ENCODE assay signal across 27 cellular contexts in the genomic region with DNA sequence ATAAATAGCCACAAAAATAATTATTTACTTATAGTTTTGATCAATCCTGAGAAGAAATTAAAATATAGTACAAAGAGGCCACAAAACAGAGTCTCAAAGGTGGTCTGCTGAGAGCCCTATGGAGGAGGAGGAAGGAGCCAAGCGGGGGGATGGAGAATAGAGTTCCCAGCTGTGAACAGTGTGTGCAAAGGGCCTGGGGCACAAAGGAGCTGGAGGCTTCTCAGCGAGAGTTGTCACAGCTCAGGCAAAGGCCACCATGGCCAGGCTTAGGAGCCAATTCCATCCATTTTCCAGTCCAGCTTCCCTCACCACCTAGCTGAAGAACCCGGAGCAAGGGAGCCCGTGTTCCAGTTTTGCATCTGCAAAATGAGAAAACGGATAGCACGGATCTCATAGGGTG. TPM values are rescaled to one million over a fixed set of nuclear protein-coding genes. Genes with fewer than 3 reads are reported as not detected.
"Had no signal": no experiment of that assay in that cellular context is flagged by ENCODE, and none has a peak within 500 bp of the region (broad histone marks: within the 10 kb centered on the region; RNA-seq: fewer than 3 reads in every experiment).

No MANE protein-coding gene starts in this region.

- H3K4me1 ChIP-seq: psoas muscle had no signal

- H3K79me2 ChIP-seq: parathyroid adenoma had no signal

- H3K27ac ChIP-seq: parathyroid adenoma, psoas muscle, right lobe of liver, sigmoid colon, stomach, thoracic aorta, thyroid gland, tibial nerve, upper lobe of left lung, vagina had no signal

- H3K36me3 Mint-ChIP-seq: natural killer cell; stimulated activated naive B cell treated with anti-CD40 and anti-IgM and Interleukin-4, amounts not matched to agents 10 μg/mL and 1 μg/mL and 100 μg/mL, for 72 hours had no signal

- H2AFZ ChIP-seq: parathyroid adenoma had no signal

- FAIRE-seq: small intestine, urothelium cell line had no signal

- H3K9me3 ChIP-seq: ovary, psoas muscle, right lobe of liver, sigmoid colon, stomach, thoracic aorta, thyroid gland, tibial nerve, upper lobe of left lung, vagina had no signal

- ATAC-seq: natural killer cell; psoas muscle; right cardiac atrium; right lobe of liver; stimulated activated effector memory CD8-positive, alpha-beta T cell treated with anti-CD3 and anti-CD28 coated beads, Interleukin-12 subunit alpha, Interleukin-12 subunit beta, amount 100 ng/mL, for 72 hours; stimulated activated naive B cell treated with anti-CD40 and anti-IgM and Interleukin-4, amounts not matched to agents 10 μg/mL and 1 μg/mL and 100 μg/mL, for 72 hours had no signal

- H3K9me3 Mint-ChIP-seq: natural killer cell; nephron; stimulated activated effector memory CD8-positive, alpha-beta T cell treated with anti-CD3 and anti-CD28 coated beads, Interleukin-12 subunit alpha, Interleukin-12 subunit beta, amount 100 ng/mL, for 72 hours; stimulated activated naive B cell treated with anti-CD40 and anti-IgM and Interleukin-4, amounts not matched to agents 10 μg/mL and 1 μg/mL and 100 μg/mL, for 72 hours; stimulated activated naive CD8-positive, alpha-beta T cell treated with anti-CD3 and anti-CD28 coated beads, Interleukin-15, Interleukin-2, amounts not matched to agents 100 ng/mL and 50 ng/mL, for 24 hours had no signal

- H3K4me3 Mint-ChIP-seq: natural killer cell; stimulated activated effector memory CD8-positive, alpha-beta T cell treated with anti-CD3 and anti-CD28 coated beads, Interleukin-12 subunit alpha, Interleukin-12 subunit beta, amount 100 ng/mL, for 72 hours; stimulated activated naive B cell treated with anti-CD40 and anti-IgM and Interleukin-4, amounts not matched to agents 10 μg/mL and 1 μg/mL and 100 μg/mL, for 72 hours; stimulated activated naive CD8-positive, alpha-beta T cell treated with anti-CD3 and anti-CD28 coated beads, Interleukin-15, Interleukin-2, amounts not matched to agents 100 ng/mL and 50 ng/mL, for 24 hours had no signal

- H3K36me3 ChIP-seq: ovary, right lobe of liver, sigmoid colon, stomach, thoracic aorta, thyroid gland, tibial nerve, upper lobe of left lung, vagina had no signal

- H3K27me3 ChIP-seq: ovary, right lobe of liver, thyroid gland, vagina had no signal

- H3K9ac ChIP-seq: parathyroid adenoma had no signal

- DNase-seq: natural killer cell; occipital lobe; ovary; psoas muscle; right cardiac atrium; right lobe of liver; sigmoid colon; small intestine; stimulated activated CD4-positive, alpha-beta T cell treated with anti-CD3 and anti-CD28 coated beads, Interleukin-15, amount 100 ng/mL, for 24 hours; stimulated activated CD4-positive, alpha-beta T cell treated with anti-CD3 and anti-CD28 coated beads, Interleukin-2, amount 100 ng/mL, for 24 hours; stimulated activated CD4-positive, alpha-beta T cell treated with anti-CD3 and anti-CD28 coated beads, Interleukin-2, amount 100 ng/mL, for 48 hours; stimulated activated CD4-positive, alpha-beta T cell treated with anti-CD3 and anti-CD28 coated beads, Interleukin-4, amount 100 ng/mL, for 24 hours; stimulated activated naive B cell treated with anti-CD40 and anti-IgM and Interleukin-4, amounts not matched to agents 10 μg/mL and 1 μg/mL and 100 μg/mL, for 72 hours; stimulated activated naive CD4-positive, alpha-beta T cell treated with Interleukin-2 at 50 U/mL for 16 hours; stomach; thyroid gland; trophoblast cell; upper lobe of left lung had no signal

- H3K4me3 ChIP-seq: ovary, psoas muscle, right lobe of liver, sigmoid colon, stomach, thoracic aorta, thyroid gland, tibial nerve, upper lobe of left lung, vagina had no signal

- H3K27ac Mint-ChIP-seq: natural killer cell; progenitor cell of endocrine pancreas; stimulated activated effector memory CD8-positive, alpha-beta T cell treated with anti-CD3 and anti-CD28 coated beads, Interleukin-12 subunit alpha, Interleukin-12 subunit beta, amount 100 ng/mL, for 72 hours; stimulated activated naive B cell treated with anti-CD40 and anti-IgM and Interleukin-4, amounts not matched to agents 10 μg/mL and 1 μg/mL and 100 μg/mL, for 72 hours; stimulated activated naive CD8-positive, alpha-beta T cell treated with anti-CD3 and anti-CD28 coated beads, Interleukin-15, Interleukin-2, amounts not matched to agents 100 ng/mL and 50 ng/mL, for 24 hours had no signal

RNA-seq across cellular contexts. Expression of a gene that starts 5.4 kb away (rescaled TPM):
- total RNA-seq: natural killer cell had no signal
